Comparison of ENCODE assay signal across 8 cellular contexts in genomic region chr3:184230603-184231528, GRCh38. TPM values are rescaled to one million over a fixed set of nuclear protein-coding genes. Genes with fewer than 3 reads are reported as not detected.
DNase-seq lines count a peak whose midpoint lies in the region; ATAC-seq, FAIRE-seq and TF ChIP-seq lines count a peak whose summit lies in the region.

No MANE protein-coding gene starts in this region.

- no peak overlapping the region for H3K27ac ChIP-seq in colonic mucosa
- H3K27ac ChIP-seq in pancreas = no peak overlapping the region

- H3K36me3 ChIP-seq in colonic mucosa = no peaks in the 10 kb centered on the region
- H3K36me3 ChIP-seq in pancreas = no peaks in the 10 kb centered on the region

- H3K27me3 ChIP-seq in colonic mucosa = peaks cover 36% of the 10 kb centered on the region
- no peaks in the 10 kb centered on the region for H3K27me3 ChIP-seq in pancreas

- H3K4me1 ChIP-seq in colonic mucosa (peaks cover 9% of the 10 kb centered on the region), pancreas (peaks cover 0 to 8% (median 6%) of the 10 kb centered on the region in 3 donors)

- in situ Hi-C loops in KBM-7 (cut with MboI; ENCODE audit: low pct_unique_long_range_greater_than_20kb, low sequenced_read_pairs) = no loop called here

- intact Hi-C loops in colonic mucosa (cut with DNase I) = no loop called here
- intact Hi-C loops in pancreas (cut with DNase I) = loop anchor here in 1 of 3 donors (10.0 kb wide), 2 partner anchors 86 to 336 kb away; no protein-coding TSS in a partner anchor

- DNase-seq in DMS53 (lab: John Stamatoyannopoulos, UW) (peak; percentile 88), NCI-H2029 (lab: John Stamatoyannopoulos, UW) (peak; percentile 39), colonic mucosa (peak; percentile 45), pancreas (peak in 3 of 6 donors; percentile 49 to 78 (median 59)), NCI-H345 (lab: John Stamatoyannopoulos, UW) (no peak), KBM-7 (no peak), GM19239 (ENCODE audit: insufficient read length, low spot score) (no peak), COLO829 (ENCODE audit: low spot score) (no peak)

- peak in 3 of 4 donors; percentile 16 to 48 (median 43) for ATAC-seq in pancreas

- peak overlapping the region; percentile 41 for H3K4me3 ChIP-seq in colonic mucosa
- H3K4me3 ChIP-seq in pancreas = peak overlapping the region in 3 of 4 donors; percentile 23 to 69 (median 52)

- no peaks in the 10 kb centered on the region for H3K9me3 ChIP-seq in colonic mucosa
- no peaks in the 10 kb centered on the region for H3K9me3 ChIP-seq in pancreas

- no peak overlapping the region for H3K9ac ChIP-seq in colonic mucosa (ENCODE audit: low read depth in 2 of 2, low read length in 2 of 2)

- TF ChIP-seq CTCF in colonic mucosa (IDR thresholded peaks at IDR 0.05) (no peak), pancreas (IDR thresholded peaks at IDR 0.05) (no peak)

- WGBS in pancreas, 2 donors = 11 to 21% methylated on average over 32 to 79 of the region's 79 CpGs

- no peak for FAIRE-seq in pancreas (lab: Jason Lieb, UNC)
- no peak for FAIRE-seq in GM19239 (lab: Jason Lieb, UNC)

RNA-seq across cellular contexts. Expression of gene VWA5B2, which starts 1.5 kb away (rescaled TPM):
- total RNA-seq in colonic mucosa = 1 to 10 TPM; 2.1 to 2.3 TPM
- 1 to 10 TPM; 1.2 to 7.9 (median 4.5) TPM for total RNA-seq in pancreas
- polyA plus RNA-seq in pancreas = 100 to 1,000 TPM in 1 of 2 donors, 10 to 100 TPM in 1; 30.3 to 105 TPM

RNA-seq across cellular contexts. Expression of gene ALG3, which starts 17.9 kb away (rescaled TPM):
- 10 to 100 TPM; 25.1 to 78.9 TPM for total RNA-seq in colonic mucosa
- 10 to 100 TPM; 14.1 to 25.7 (median 21.7) TPM for total RNA-seq in pancreas
- polyA plus RNA-seq in pancreas = 10 to 100 TPM; 26.2 to 26.5 TPM

RNA-seq across cellular contexts. Expression of gene EEF1AKMT4, which starts 18.6 kb away (rescaled TPM):
- total RNA-seq in colonic mucosa (10 to 100 TPM in 1 of 2 donors, 1 to 10 TPM in 1; 4.1 to 11.7 TPM), pancreas (1 to 10 TPM; 1.9 to 5.3 (median 3.1) TPM)
- 1 to 10 TPM; 1.8 to 3.1 TPM for polyA plus RNA-seq in pancreas

RNA-seq across cellular contexts. Expression of gene CAMK2N2, which starts 30.5 kb away (rescaled TPM):
- total RNA-seq in colonic mucosa (under 1 TPM in 1 of 2 donors, not detected in 1; 0.19 TPM), pancreas (10 to 100 TPM in 5 of 6 donors, 1 to 10 TPM in 1; 7.5 to 33.7 (median 19.4) TPM)
- 10 to 100 TPM; 13.8 to 14.8 TPM for polyA plus RNA-seq in pancreas

RNA-seq across cellular contexts. Expression of gene ABCF3, which starts 44.9 kb away (rescaled TPM):
- total RNA-seq in colonic mucosa (10 to 100 TPM; 54.6 to 82.4 TPM), pancreas (10 to 100 TPM; 31.7 to 49.4 (median 37.7) TPM)
- polyA plus RNA-seq in pancreas = 10 to 100 TPM; 79.7 to 92.1 TPM

Comparison
In these comparisons a context has a peak if more than half of its experiments do, and no peak if none do; other contexts are left out.
1. DNase-seq: peak in DMS53 (single experiment), NCI-H2029 (single experiment) and colonic mucosa (single experiment); none in NCI-H345 (single experiment), KBM-7 (single experiment), GM19239 (single experiment) and COLO829 (single experiment).